ENCODE assay signal across 13 cellular contexts in genomic region chr3:12934431-12934830, GRCh38.
DNase-seq lines count a peak whose midpoint lies in the region; ATAC-seq, FAIRE-seq and TF ChIP-seq lines count a peak whose summit lies in the region.
"Had no signal": no experiment of that assay in that cellular context is flagged by ENCODE, and none has a peak within 500 bp of the region (broad histone marks: within the 10 kb centered on the region; RNA-seq: fewer than 3 reads in every experiment).

No MANE protein-coding gene starts in this region.

- POLR2A ChIA-PET in K562 (lab: Yijun Ruan, JAX) = no interaction called here

- H3K9me3 ChIP-seq in K562 (replicated peaks; ENCODE audit: control insufficient read depth, insufficient read depth, low read depth, low read length) (no peaks in the 10 kb centered on the region), left ventricle myocardium inferior (replicated peaks) (no peaks in the 10 kb centered on the region), gastrocnemius medialis (no peaks in the 10 kb centered on the region), Peyer's patch (no peaks in the 10 kb centered on the region)

- peaks cover 4% of the 10 kb centered on the region; the same call in 1 of the 3 replicates for H3K79me2 ChIP-seq in K562 (ENCODE audit: control insufficient read depth, insufficient read depth, low read length)

- H3K4me1 ChIP-seq in K562 (replicated peaks in 1 of 2; ENCODE audit: control insufficient read depth in 2 of 2, insufficient read depth in 2 of 2, low read length in 2 of 2) (peaks cover 0 to 42% of the 10 kb centered on the region in 2 experiments; a peak in 3 of 5 replicates), left ventricle myocardium inferior (peaks cover 100% of the 10 kb centered on the region), gastrocnemius medialis (peaks cover 65 to 69% of the 10 kb centered on the region in 2 donors), Peyer's patch (peaks cover 0 to 43% (median 2%) of the 10 kb centered on the region in 4 donors)

- H2AFZ ChIP-seq in K562 (ENCODE audit: low read depth, low read length) = no peak overlapping the region

- CTCF ChIA-PET in K562 (lab: Yijun Ruan, JAX; ENCODE audit: low intra/inter-chr PET ratio) = no interaction called here

- intact Hi-C loops in K562 (cut with micrococcal nuclease) = no loop called here
- intact Hi-C loops in left ventricle myocardium inferior (cut with micrococcal nuclease) = no loop called here
- intact Hi-C loops in gastrocnemius medialis (cut with DNase I; ENCODE audit: low total_unique reads) = no loop called here

- in situ Hi-C loops in K562 (cut with MboI) (no loop called here), gastrocnemius medialis (cut with MboI; ENCODE audit: low sequenced_read_pairs in 4 of 4) (loop anchor here in 2 of 4 donors (10.0 kb wide), 1 partner anchor 50 kb away; no protein-coding TSS in a partner anchor)

- peaks cover 83% of the 10 kb centered on the region for H3K36me3 ChIP-seq in K562 (ENCODE audit: control insufficient read depth, insufficient read depth, low read length)
- H3K36me3 ChIP-seq in left ventricle myocardium inferior = peaks cover 17% of the 10 kb centered on the region
- H3K36me3 ChIP-seq in gastrocnemius medialis = peaks cover 0 to 14% of the 10 kb centered on the region in 2 donors
- peaks cover 0 to 21% (median 0%) of the 10 kb centered on the region in 3 donors for H3K36me3 ChIP-seq in Peyer's patch

- TF ChIP-seq EP300 in K562 (IDR thresholded peaks at IDR 0.05; ENCODE audit: low read length) = no peak

- TF ChIP-seq CTCF in K562 (IDR thresholded peaks at IDR 0.05 in 2 of 3, conservative IDR thresholded peaks at IDR 0.05 in 1 of 3; ENCODE audit: insufficient read depth in 2 of 3, low read depth in 1 of 3, low read length in 3 of 3) (no peak), left ventricle myocardium inferior (IDR thresholded peaks at IDR 0.05; ENCODE audit: borderline replicate concordance) (no peak), gastrocnemius medialis (IDR thresholded peaks at IDR 0.05 in 4 of 5, conservative IDR thresholded peaks at IDR 0.05 in 1 of 5) (no peak), Peyer's patch (IDR thresholded peaks at IDR 0.05) (no peak)

- DNase-seq in EH (ENCODE audit: low read depth) (peak; percentile 90), K562 (ENCODE audit: extremely low read depth in 1 of 4, low spot score in 3 of 4) (no peak), left ventricle myocardium inferior (peak; percentile 78), gastrocnemius medialis (peak in 1 of 2 donors; percentile 62), HuH-7 (ENCODE audit: low spot score) (no peak), Peyer's patch (no peak), NCI-H526 (lab: John Stamatoyannopoulos, UW) (no peak)
- DNase-seq: CD8-positive, alpha-beta memory T cell; NCI-H1436 treated with DMSO at 0.1 percent for 48 hours; small intestine had no signal

- no peak overlapping the region for H3K4me2 ChIP-seq in K562 (ENCODE audit: insufficient read depth, low read length)

- FAIRE-seq in K562 (lab: Jason Lieb, UNC) = no peak
- FAIRE-seq: keratinocyte, small intestine, TTC549 had no signal

- no TSS peak for BruUV-seq in K562 (replicated peaks; lab: Mats Ljungman, UMichigan)

- H3K9me1 ChIP-seq in K562 (ENCODE audit: control insufficient read depth, insufficient read depth, low read length) = peaks cover 3% of the 10 kb centered on the region

- TF ChIP-seq POLR2A in K562 (conservative IDR thresholded peaks at IDR 0.05) (no peak), gastrocnemius medialis (IDR thresholded peaks at IDR 0.05) (no peak), Peyer's patch (IDR thresholded peaks at IDR 0.05) (no peak)

- peak overlapping the region in 1 of 2 experiments; percentile 57; a peak in 2 of 4 replicates for H3K9ac ChIP-seq in K562 (ENCODE audit: insufficient read depth in 1 of 2, low read depth in 2 of 2, low read length in 2 of 2)

- ATAC-seq in K562 = no peak
- ATAC-seq in gastrocnemius medialis = peak; percentile 49 to 62
- ATAC-seq in GM19452 (IDR thresholded peaks at IDR 0.05; ENCODE audit: unreplicated experiment) = no peak

- H3K4me3 ChIP-seq in K562 (no peak overlapping the region), left ventricle myocardium inferior (peak overlapping the region; percentile 36), gastrocnemius medialis (peak overlapping the region in 1 of 4 donors; percentile 32), Peyer's patch (no peak overlapping the region)

- peaks cover 13% of the 10 kb centered on the region for H4K20me1 ChIP-seq in K562 (replicated peaks; ENCODE audit: control insufficient read depth, insufficient read depth, low read length)

- H3K27me3 ChIP-seq in K562 (ENCODE audit: control insufficient read depth in 2 of 2, insufficient read depth in 2 of 2, low read length in 2 of 2) = no peaks in the 10 kb centered on the region
- H3K27me3 ChIP-seq in left ventricle myocardium inferior (ENCODE audit: low read depth) = no peaks in the 10 kb centered on the region
- no peaks in the 10 kb centered on the region for H3K27me3 ChIP-seq in gastrocnemius medialis
- H3K27me3 ChIP-seq in Peyer's patch = no peaks in the 10 kb centered on the region

- H3K27ac ChIP-seq in K562 (ENCODE audit: extremely low read depth, low read depth, low read length) (no peak overlapping the region), left ventricle myocardium inferior (replicated peaks) (peak overlapping the region; percentile 95), gastrocnemius medialis (peak overlapping the region; percentile 83 to 89 (median 84)), Peyer's patch (peak overlapping the region in 2 of 4 donors; percentile 18 to 45)

- TF ChIP-seq RAD21 in K562 (CRISPR knock-in tag; conservative IDR thresholded peaks at IDR 0.05 in 1 of 2, IDR thresholded peaks at IDR 0.05 in 1 of 2) = no peak

- WGBS in K562 (ENCODE audit: insufficient coverage, low coverage, missing lambda C conversion rate) = 76% methylated on average over 8 of the region's 8 CpGs

TF ChIP-seq in K562, 482 proteins besides CTCF, POLR2A, EP300 and RAD21:
- TF ChIP-seq MEF2D (tag; conservative IDR thresholded peaks at IDR 0.05; ENCODE audit: low read depth) = peak; percentile 92
- TF ChIP-seq NONO (IDR thresholded peaks at IDR 0.05; ENCODE audit: low read depth in 2 of 2, low read length in 1 of 2) = no peak
- TF ChIP-seq SRF (CRISPR knock-in tag; IDR thresholded peaks at IDR 0.05) = no peak
- TF ChIP-seq E2F5 (CRISPR knock-in tag; IDR thresholded peaks at IDR 0.05) = no peak
- TF ChIP-seq ZNF561 (CRISPR knock-in tag; conservative IDR thresholded peaks at IDR 0.05) = no peak

Comparison
In these comparisons a context has a peak if more than half of its experiments do, and no peak if none do; other contexts are left out.
1. DNase-seq: peak in EH (single experiment) and left ventricle myocardium inferior (single experiment); none in K562 (0 of 4), HuH-7 (single experiment), Peyer's patch (0 of 3) and NCI-H526 (0 of 2).
2. ATAC-seq: peak in gastrocnemius medialis (2 of 2); none in K562 (single experiment) and GM19452 (single experiment).